18 cellular contexts compared by ENCODE assay signal in genomic region chr22:23100124-23100801, GRCh38. TPM values are rescaled to one million over a fixed set of nuclear protein-coding genes. Genes with fewer than 3 reads are reported as not detected.
DNase-seq lines count a peak whose midpoint lies in the region; ATAC-seq, FAIRE-seq and TF ChIP-seq lines count a peak whose summit lies in the region.
"Had no signal": no experiment of that assay in that cellular context is flagged by ENCODE, and none has a peak within 500 bp of the region (broad histone marks: within the 10 kb centered on the region; RNA-seq: fewer than 3 reads in every experiment).

No MANE protein-coding gene starts in this region.

- no peak overlapping the region for H4K91ac ChIP-seq in neuronal stem cell (ENCODE audit: low read depth, low read length, poor library complexity)

- FAIRE-seq in bronchial epithelial cell (lab: Jason Lieb, UNC): peak; percentile 7
- FAIRE-seq: A549, H1 had no signal

- H3K4me3 ChIP-seq in bronchial epithelial cell (ENCODE audit: low read depth, low read length) (no peak overlapping the region), neuronal stem cell (ENCODE audit: low read length in 2 of 2) (peak overlapping the region in 1 of 2 donors; percentile 60)
- H3K4me3 ChIP-seq: A549, PC-9, SJCRH30 had no signal

- H3K4ac ChIP-seq in neuronal stem cell (ENCODE audit: low read length): no peak overlapping the region

- WGBS in neuronal stem cell (ENCODE audit: extremely low coverage in 2 of 2, insufficient read length in 2 of 2, insufficient replicate concordance in 1 of 2), 2 donors: no CpG with 5 or more reads among the region's 7 CpGs

- H3K18ac ChIP-seq in neuronal stem cell (ENCODE audit: low read length): no peak overlapping the region

- no peak overlapping the region for H3K9ac ChIP-seq in neuronal stem cell (ENCODE audit: low read depth, low read length, poor library complexity)

- DNase-seq in NCI-H146 (lab: John Stamatoyannopoulos, UW): peak; percentile 73
- no peak for DNase-seq in bronchial epithelial cell (ENCODE audit: low read depth)
- DNase-seq in neuronal stem cell (ENCODE audit: low spot score): no peak
- no peak for DNase-seq in head of caudate nucleus
- DNase-seq in GM19240 (ENCODE audit: insufficient read length, low spot score): no peak
- DNase-seq in SHP77 (lab: John Stamatoyannopoulos, UW): no peak
- DNase-seq: CD8-positive, alpha-beta memory T cell; DMS79; NCI-H1436; NCI-H2081 treated with DMSO at 0.1 percent for 48 hours; NCI-H510A; PC-9 had no signal

- H2BK15ac ChIP-seq in neuronal stem cell (ENCODE audit: low read length): no peak overlapping the region

- no peak overlapping the region for H2BK5ac ChIP-seq in neuronal stem cell (ENCODE audit: low read length)

- peaks cover 2 to 7% of the 10 kb centered on the region in 2 donors for H3K4me1 ChIP-seq in neuronal stem cell (ENCODE audit: control insufficient read depth in 2 of 2, insufficient read depth in 1 of 2, low read depth in 1 of 2, low read length in 2 of 2)
- H3K4me1 ChIP-seq: A549 had no signal

- peak overlapping the region; percentile 85 for H3K27ac ChIP-seq in C4-2B
- no peak overlapping the region for H3K27ac ChIP-seq in neuronal stem cell (replicated peaks; ENCODE audit: low read length)
- H3K27ac ChIP-seq: A549, PC-9, SJCRH30 had no signal

- ATAC-seq in GM18519 (IDR thresholded peaks at IDR 0.05; ENCODE audit: low FRiP score, unreplicated experiment): no peak
- ATAC-seq: A549 had no signal

- H2AFZ ChIP-seq in neuronal stem cell (ENCODE audit: low read length): no peak overlapping the region
- H2AFZ ChIP-seq: PC-9 had no signal

- no peaks in the 10 kb centered on the region for H3K36me3 ChIP-seq in bronchial epithelial cell (ENCODE audit: control insufficient read depth, insufficient read depth, low read length)
- H3K36me3 ChIP-seq in neuronal stem cell (replicated peaks in 1 of 2; ENCODE audit: control insufficient read depth in 2 of 2, insufficient read depth in 2 of 2, low read length in 2 of 2): peaks cover 16 to 25% of the 10 kb centered on the region in 2 donors
- H3K36me3 ChIP-seq: SJCRH30 had no signal

- H3K27me3 ChIP-seq in bronchial epithelial cell (ENCODE audit: control insufficient read depth, insufficient read depth, low read length) (no peaks in the 10 kb centered on the region), neuronal stem cell (ENCODE audit: control insufficient read depth in 3 of 3, insufficient read depth in 3 of 3, low read depth in 1 of 3, low read length in 3 of 3) (no peaks in the 10 kb centered on the region)
- H3K27me3 ChIP-seq: SJCRH30 had no signal

- TF ChIP-seq CTCF in C4-2B (conservative IDR thresholded peaks at IDR 0.05) (no peak), bronchial epithelial cell (IDR thresholded peaks at IDR 0.05; ENCODE audit: insufficient read depth, low read length, severe bottlenecking) (no peak)

- H4K8ac ChIP-seq in neuronal stem cell (ENCODE audit: low read depth, low read length): no peak overlapping the region

- H2AK5ac ChIP-seq in neuronal stem cell (ENCODE audit: low read depth, low read length): no peak overlapping the region

- peaks cover 12% of the 10 kb centered on the region for H3K79me1 ChIP-seq in neuronal stem cell (ENCODE audit: low read depth, low read length)

- H3K4me2 ChIP-seq in neuronal stem cell (ENCODE audit: insufficient read depth, low read length, poor library complexity, severe bottlenecking): no peak overlapping the region
- H3K4me2 ChIP-seq: A549, PC-9 had no signal

- H2BK12ac ChIP-seq in neuronal stem cell (ENCODE audit: low read length): no peak overlapping the region

- peak overlapping the region; percentile 94 for H3K23ac ChIP-seq in neuronal stem cell (ENCODE audit: low read depth, low read length, poor library complexity)

- H3K9me3 ChIP-seq in neuronal stem cell (replicated peaks in 1 of 2; ENCODE audit: control insufficient read depth in 2 of 2, insufficient read depth in 1 of 2, low read depth in 1 of 2, low read length in 2 of 2): no peaks in the 10 kb centered on the region
- H3K9me3 ChIP-seq: A549, SJCRH30 had no signal

- H3K14ac ChIP-seq in neuronal stem cell (ENCODE audit: low read length): no peak overlapping the region

- no peak overlapping the region for H2BK120ac ChIP-seq in neuronal stem cell (ENCODE audit: low read depth, low read length)

- intact Hi-C loops in head of caudate nucleus (cut with DNase I): no loop called here

RNA-seq across cellular contexts. Expression of gene GNAZ, which starts 29.9 kb away (rescaled TPM):
- under 0.01 TPM in 2 replicates for total RNA-seq in bronchial epithelial cell
- 36.9 TPM for polyA plus RNA-seq in neuronal stem cell (2013, experiment 1 of 2)
- polyA plus RNA-seq in neuronal stem cell (2013, experiment 2 of 2): 37.0 TPM

RNA-seq across cellular contexts. Expression of gene RSPH14, which starts 41.5 kb away (rescaled TPM):
- total RNA-seq in bronchial epithelial cell: not detected in 2 replicates
- polyA plus RNA-seq in neuronal stem cell (2013, experiment 1 of 2): 2.0 TPM
- 2.2 TPM for polyA plus RNA-seq in neuronal stem cell (2013, experiment 2 of 2)
- total RNA-seq: CD8-positive, alpha-beta memory T cell; M059J; SJCRH30 had no signal

RNA-seq across cellular contexts. Expression of gene RAB36, which starts 45.0 kb away (rescaled TPM):
- total RNA-seq in bronchial epithelial cell: 0.26 and 0.77 TPM in 2 replicates
- polyA plus RNA-seq in neuronal stem cell (2013, experiment 1 of 2): 4.5 TPM
- 4.5 TPM for polyA plus RNA-seq in neuronal stem cell (2013, experiment 2 of 2)
- total RNA-seq: SJCRH30 had no signal
